In genomic region chr11:117823294-117823940, GRCh38 we compare ENCODE assay signal across 8 cellular contexts. TPM values are rescaled to one million over a fixed set of nuclear protein-coding genes. Genes with fewer than 3 reads are reported as not detected.
DNase-seq lines count a peak whose midpoint lies in the region; ATAC-seq and TF ChIP-seq lines count a peak whose summit lies in the region.

No MANE protein-coding gene starts in this region.

- no peaks in the 10 kb centered on the region for H3K9me3 Mint-ChIP-seq in CD4-positive, CD25-positive, alpha-beta regulatory T cell
- H3K9me3 Mint-ChIP-seq in activated naive CD8-positive, alpha-beta T cell treated with anti-CD3 and anti-CD28 coated beads, Interleukin-2, amount 50 U/mL, for 24 hours, result no peaks in the 10 kb centered on the region

- H3K4me3 Mint-ChIP-seq in CD4-positive, CD25-positive, alpha-beta regulatory T cell, result peak overlapping the region in 3 of 4 donors; percentile 57 to 82 (median 67)
- peak overlapping the region; percentile 15 for H3K4me3 Mint-ChIP-seq in activated naive CD8-positive, alpha-beta T cell treated with anti-CD3 and anti-CD28 coated beads, Interleukin-2, amount 50 U/mL, for 24 hours

- H3K36me3 Mint-ChIP-seq in CD4-positive, CD25-positive, alpha-beta regulatory T cell, result no peaks in the 10 kb centered on the region
- H3K36me3 Mint-ChIP-seq in activated naive CD8-positive, alpha-beta T cell treated with anti-CD3 and anti-CD28 coated beads, Interleukin-2, amount 50 U/mL, for 24 hours (ENCODE audit: low read depth), result peaks cover under 1% of the 10 kb centered on the region

- H3K27ac ChIP-seq in CD4-positive, CD25-positive, alpha-beta regulatory T cell (ENCODE audit: insufficient read depth, low read length, poor library complexity, severe bottlenecking), result peak overlapping the region; percentile 67
- peak overlapping the region; percentile 10 to 88 for H3K27ac ChIP-seq in lung (ENCODE audit: low read depth in 1 of 2, low read length in 1 of 2)

- DNase-seq in CD4-positive, CD25-positive, alpha-beta regulatory T cell, result peak; percentile 18 to 75 (median 63)
- DNase-seq in KG1 (lab: John Stamatoyannopoulos, UW), result peak; percentile 47
- DNase-seq in activated naive CD8-positive, alpha-beta T cell treated with anti-CD3 and anti-CD28 coated beads, Interleukin-2, amount 50 U/mL, for 24 hours, result peak; percentile 53
- DNase-seq in lung (ENCODE audit: low spot score), result no peak
- no peak for DNase-seq in NCI-H524 (lab: John Stamatoyannopoulos, UW)
- no peak for DNase-seq in 8988T
- DNase-seq in NCI-H1092 (lab: John Stamatoyannopoulos, UW), result no peak
- no peak for DNase-seq in NCI-H2029 treated with DMSO at 0.1 percent for 48 hours (lab: John Stamatoyannopoulos, UW)

- no peak for TF ChIP-seq CTCF in lung (IDR thresholded peaks at IDR 0.05; ENCODE audit: control extremely low read depth, extremely low read depth)

- ATAC-seq in CD4-positive, CD25-positive, alpha-beta regulatory T cell (ENCODE audit: low read depth in 2 of 2), result peak; percentile 45 to 72
- ATAC-seq in activated naive CD8-positive, alpha-beta T cell treated with anti-CD3 and anti-CD28 coated beads, Interleukin-2, amount 50 U/mL, for 24 hours, result peak; percentile 44
- ATAC-seq in lung (ENCODE audit: insufficient read depth, low FRiP score), result no peak

- H3K9me3 ChIP-seq in CD4-positive, CD25-positive, alpha-beta regulatory T cell (ENCODE audit: control insufficient read depth in 2 of 2, low read length in 2 of 2), result no peaks in the 10 kb centered on the region
- H3K9me3 ChIP-seq in lung (ENCODE audit: control insufficient read depth in 2 of 2, insufficient read depth in 1 of 2, low read length in 1 of 2), result no peaks in the 10 kb centered on the region

- H3K36me3 ChIP-seq in CD4-positive, CD25-positive, alpha-beta regulatory T cell (ENCODE audit: control insufficient read depth, insufficient read depth, low read length), result no peaks in the 10 kb centered on the region
- H3K36me3 ChIP-seq in lung (ENCODE audit: control insufficient read depth in 2 of 2, insufficient read depth in 2 of 2, low read length in 2 of 2), result no peaks in the 10 kb centered on the region

- peak overlapping the region; percentile 66 to 92 (median 73) for H3K27ac Mint-ChIP-seq in CD4-positive, CD25-positive, alpha-beta regulatory T cell
- H3K27ac Mint-ChIP-seq in activated naive CD8-positive, alpha-beta T cell treated with anti-CD3 and anti-CD28 coated beads, Interleukin-2, amount 50 U/mL, for 24 hours, result peak overlapping the region; percentile 74

- no peaks in the 10 kb centered on the region for H3K27me3 ChIP-seq in CD4-positive, CD25-positive, alpha-beta regulatory T cell (ENCODE audit: control insufficient read depth, insufficient read depth, low read length)
- no peaks in the 10 kb centered on the region for H3K27me3 ChIP-seq in lung (ENCODE audit: control insufficient read depth, insufficient read depth)

- WGBS in lung, 2 donors, result 21 to 36% methylated on average over 18 of the region's 18 CpGs

- peaks cover 5 to 67% (median 23%) of the 10 kb centered on the region in 4 donors for H3K4me1 Mint-ChIP-seq in CD4-positive, CD25-positive, alpha-beta regulatory T cell
- H3K4me1 Mint-ChIP-seq in activated naive CD8-positive, alpha-beta T cell treated with anti-CD3 and anti-CD28 coated beads, Interleukin-2, amount 50 U/mL, for 24 hours, result peaks cover 69% of the 10 kb centered on the region

- no peaks in the 10 kb centered on the region for H3K27me3 Mint-ChIP-seq in CD4-positive, CD25-positive, alpha-beta regulatory T cell
- H3K27me3 Mint-ChIP-seq in activated naive CD8-positive, alpha-beta T cell treated with anti-CD3 and anti-CD28 coated beads, Interleukin-2, amount 50 U/mL, for 24 hours, result no peaks in the 10 kb centered on the region

- H3K4me1 ChIP-seq in CD4-positive, CD25-positive, alpha-beta regulatory T cell (ENCODE audit: control insufficient read depth, insufficient read depth, low read length, poor library complexity, severe bottlenecking), result peaks cover 42% of the 10 kb centered on the region
- peaks cover 0 to 28% of the 10 kb centered on the region in 2 donors for H3K4me1 ChIP-seq in lung (ENCODE audit: control insufficient read depth in 2 of 2, insufficient read depth in 2 of 2, low read length in 2 of 2)

- no peak overlapping the region for H3K4me3 ChIP-seq in CD4-positive, CD25-positive, alpha-beta regulatory T cell (ENCODE audit: low read depth, low read length)
- H3K4me3 ChIP-seq in lung, result no peak overlapping the region

RNA-seq across cellular contexts. Expression of gene FXYD2, which starts 1.1 kb away (rescaled TPM):
- 4.0 TPM for total RNA-seq in CD4-positive, CD25-positive, alpha-beta regulatory T cell
- polyA plus RNA-seq in CD4-positive, CD25-positive, alpha-beta regulatory T cell, result 10 to 100 TPM; 35.5 to 88.9 (median 72.3) TPM
- 1 to 10 TPM; 2.9 to 6.9 TPM for total RNA-seq in lung
- polyA plus RNA-seq in lung, result 1 to 10 TPM; 1.6 to 4.5 TPM

RNA-seq across cellular contexts. Expression of gene DSCAML1, which starts 26.4 kb away (rescaled TPM):
- total RNA-seq in CD4-positive, CD25-positive, alpha-beta regulatory T cell, result 1.6 TPM
- under 1 TPM in 3 of 4 donors, not detected in 1; 0.08 to 0.34 (median 0.25) TPM for polyA plus RNA-seq in CD4-positive, CD25-positive, alpha-beta regulatory T cell
- total RNA-seq in lung, result 1 to 10 TPM; 1.4 to 1.5 TPM
- under 1 TPM; 0.18 to 0.79 TPM for polyA plus RNA-seq in lung

RNA-seq across cellular contexts. Expression of gene FXYD6, which starts 53.0 kb away (rescaled TPM):
- total RNA-seq in CD4-positive, CD25-positive, alpha-beta regulatory T cell, result not detected
- not detected for polyA plus RNA-seq in CD4-positive, CD25-positive, alpha-beta regulatory T cell
- total RNA-seq in lung, result 10 to 100 TPM; 45.7 to 70.0 TPM
- 10 to 100 TPM; 37.0 to 42.0 TPM for polyA plus RNA-seq in lung

Comparison
In these comparisons a context has a peak if more than half of its experiments do, and no peak if none do; other contexts are left out.
1. DNase-seq: peak in CD4-positive, CD25-positive, alpha-beta regulatory T cell (3 of 3), KG1 (single experiment) and activated naive CD8-positive, alpha-beta T cell treated with anti-CD3 and anti-CD28 coated beads, Interleukin-2, amount 50 U/mL, for 24 hours (single experiment); none in lung (single experiment), NCI-H524 (0 of 2), 8988T (single experiment), NCI-H1092 (single experiment) and NCI-H2029 treated with DMSO at 0.1 percent for 48 hours (single experiment).
2. RNA of gene FXYD6, which starts 53.0 kb away (total RNA-seq): 45.7 to 70.0 TPM in lung; not detected in CD4-positive, CD25-positive, alpha-beta regulatory T cell (single experiment); every median in the first group is over 10 times any median in the second.